ENCODE assay signal across 10 cellular contexts in genomic region chr4:168711197-168712120, GRCh38.
DNase-seq lines count a peak whose midpoint lies in the region; ATAC-seq and TF ChIP-seq lines count a peak whose summit lies in the region.
"Had no signal": no experiment of that assay in that cellular context is flagged by ENCODE, and none has a peak within 500 bp of the region (broad histone marks: within the 10 kb centered on the region; RNA-seq: fewer than 3 reads in every experiment).

No MANE protein-coding gene starts in this region.

- no peak for DNase-seq in Right ventricle myocardium inferior (ENCODE audit: missing footprints)
- DNase-seq in cardiac septum (ENCODE audit: low spot score) = no peak
- peak; percentile 63 for DNase-seq in mammary epithelial cell
- peak; percentile 84 for DNase-seq in myocyte (ENCODE audit: low read depth)
- no peak for DNase-seq in 8988T
- no peak for DNase-seq in iPS-NIHi11 (ENCODE audit: low spot score)
- DNase-seq: NCI-H82 had no signal

- ATAC-seq in Right ventricle myocardium inferior (peak; percentile 46), GM21447 (IDR thresholded peaks at IDR 0.05; ENCODE audit: unreplicated experiment) (no peak), HG02642 (IDR thresholded peaks at IDR 0.05; ENCODE audit: poor library complexity, unreplicated experiment) (no peak)

- CTCF ChIA-PET in mammary epithelial cell (lab: Charles Lee; ENCODE audit: low non-redundant PET) = no interaction called here

- WGBS in mammary epithelial cell (ENCODE audit: low coverage, missing lambda C conversion rate) = 65% methylated on average over 11 of the region's 11 CpGs

- H3K79me2 ChIP-seq in mammary epithelial cell (ENCODE audit: insufficient read depth, low read length) = no peaks in the 10 kb centered on the region

- BruUV-seq in mammary epithelial cell (replicated peaks; lab: Mats Ljungman, UMichigan) = no TSS peak

- H3K4me3 ChIP-seq in mammary epithelial cell (replicated peaks in 1 of 3; ENCODE audit: insufficient read depth in 1 of 3, low read depth in 2 of 3, low read length in 3 of 3) = no peak overlapping the region

- H3K27ac ChIP-seq in mammary epithelial cell (ENCODE audit: insufficient read depth, low read depth, low read length) = no peak overlapping the region
- H3K27ac ChIP-seq: neutrophil had no signal

- no peaks in the 10 kb centered on the region for H4K20me1 ChIP-seq in mammary epithelial cell (ENCODE audit: insufficient read depth, low read length)

- H2AFZ ChIP-seq in mammary epithelial cell (ENCODE audit: low read depth, low read length) = peak overlapping the region; percentile 27

- intact Hi-C loops in Right ventricle myocardium inferior (cut with DNase I) (loop anchor here (10.0 kb wide), 1 partner anchor 197 kb away; no protein-coding TSS in a partner anchor), cardiac septum (cut with DNase I) (loop anchor here (1.0 to 10.0 kb wide), 6 partner anchors 55 to 293 kb away; no protein-coding TSS in a partner anchor), mammary epithelial cell (cut with micrococcal nuclease) (loop anchor here (1.0 to 5.0 kb wide), 4 partner anchors 73 to 296 kb away; no protein-coding TSS in a partner anchor)

- peaks cover 34% of the 10 kb centered on the region for H3K4me1 ChIP-seq in mammary epithelial cell (ENCODE audit: insufficient read depth, low read length)

- no peaks in the 10 kb centered on the region for H3K36me3 ChIP-seq in mammary epithelial cell (ENCODE audit: insufficient read depth, low read length)
- H3K36me3 ChIP-seq: neutrophil had no signal

- H3K9me3 ChIP-seq in mammary epithelial cell (replicated peaks; ENCODE audit: insufficient read depth, low read length) = no peaks in the 10 kb centered on the region
- H3K9me3 ChIP-seq: neutrophil had no signal

- dilution Hi-C loops in mammary epithelial cell (cut with HindIII; ENCODE audit: low sequenced_read_pairs) = no loop called here

- H3K9ac ChIP-seq in mammary epithelial cell (ENCODE audit: insufficient read depth, low read length) = no peak overlapping the region

- in situ Hi-C loops in mammary epithelial cell (cut with MboI; ENCODE audit: low sequenced_read_pairs in 2 of 2) = no loop called here

- TF ChIP-seq CTCF in mammary epithelial cell (conservative IDR thresholded peaks at IDR 0.05 in 1 of 2, IDR thresholded peaks at IDR 0.05 in 1 of 2; ENCODE audit: extremely low read depth in 1 of 2, insufficient read depth in 1 of 2, low read depth in 1 of 2, low read length in 2 of 2) = no peak

- no peak overlapping the region for H3K4me2 ChIP-seq in mammary epithelial cell (ENCODE audit: insufficient read depth, low read depth, low read length)

- no peaks in the 10 kb centered on the region for H3K27me3 ChIP-seq in mammary epithelial cell (ENCODE audit: insufficient read depth, low read length)

Comparison
In these comparisons a context has a peak if more than half of its experiments do, and no peak if none do; other contexts are left out.
1. DNase-seq: peak in mammary epithelial cell (single experiment) and myocyte (single experiment); none in Right ventricle myocardium inferior (single experiment), cardiac septum (single experiment), 8988T (single experiment) and iPS-NIHi11 (single experiment).